In genomic region chr1:171740987-171741871, GRCh38 we compare ENCODE assay signal across 8 cellular contexts. TPM values are rescaled to one million over a fixed set of nuclear protein-coding genes. Genes with fewer than 3 reads are reported as not detected.
DNase-seq lines count a peak whose midpoint lies in the region; ATAC-seq, FAIRE-seq and TF ChIP-seq lines count a peak whose summit lies in the region.

No MANE protein-coding gene starts in this region.

- peaks cover 11% of the 10 kb centered on the region for H3K36me3 Mint-ChIP-seq in activated naive CD4-positive, alpha-beta T cell treated with anti-CD3 and anti-CD28 coated beads for 36 hours (ENCODE audit: low read depth)

- H3K27me3 Mint-ChIP-seq in activated naive CD4-positive, alpha-beta T cell treated with anti-CD3 and anti-CD28 coated beads for 36 hours (ENCODE audit: low read depth): no peaks in the 10 kb centered on the region

- CTCF ChIA-PET in activated naive CD4-positive, alpha-beta T cell treated with anti-CD3 and anti-CD28 coated beads for 36 hours (lab: Charles Lee): interaction anchor here (0.7 to 1.6 kb wide), 4 partner anchors 44 to 99 kb away, joined by 3 to 6 read pairs (median 5); no protein-coding TSS in a partner anchor

- H3K27ac ChIP-seq in vagina: peak overlapping the region; percentile 97

- TF ChIP-seq CTCF in omental fat pad (IDR thresholded peaks at IDR 0.05): peak in 1 of 3 donors; percentile 5
- no peak for TF ChIP-seq CTCF in vagina (IDR thresholded peaks at IDR 0.05)

- peak overlapping the region; percentile 96 for H3K4me3 Mint-ChIP-seq in activated naive CD4-positive, alpha-beta T cell treated with anti-CD3 and anti-CD28 coated beads for 36 hours

- H3K9me3 ChIP-seq in vagina: no peaks in the 10 kb centered on the region

- peaks cover 0 to 19% of the 10 kb centered on the region in 2 donors for H3K36me3 ChIP-seq in vagina

- peak overlapping the region; percentile 99 for H3K27ac Mint-ChIP-seq in activated naive CD4-positive, alpha-beta T cell treated with anti-CD3 and anti-CD28 coated beads for 36 hours

- H3K4me1 ChIP-seq in vagina: peaks cover 24% of the 10 kb centered on the region

- intact Hi-C loops in activated naive CD4-positive, alpha-beta T cell treated with anti-CD3 and anti-CD28 coated beads for 36 hours (cut with micrococcal nuclease): loop anchor here (1.0 to 5.0 kb wide), 8 partner anchors 86 to 1849 kb away; partner anchors contain the start of genes GORAB and SCYL3
- intact Hi-C loops in vagina (cut with DNase I): no loop called here

- no peak for TF ChIP-seq POLR2A in vagina (IDR thresholded peaks at IDR 0.05)

- H3K27me3 ChIP-seq in vagina: no peaks in the 10 kb centered on the region

- peak; percentile 89 for FAIRE-seq in GM19239 (lab: Jason Lieb, UNC)

- peaks cover 40% of the 10 kb centered on the region for H3K4me1 Mint-ChIP-seq in activated naive CD4-positive, alpha-beta T cell treated with anti-CD3 and anti-CD28 coated beads for 36 hours (ENCODE audit: low read depth)

- peak overlapping the region; percentile 71 to 98 for H3K4me3 ChIP-seq in vagina

- ATAC-seq in omental fat pad (ENCODE audit: low FRiP score): peak; percentile 51

- H3K9me3 Mint-ChIP-seq in activated naive CD4-positive, alpha-beta T cell treated with anti-CD3 and anti-CD28 coated beads for 36 hours: no peaks in the 10 kb centered on the region

- DNase-seq in AML-193 (lab: John Stamatoyannopoulos, UW) (peak; percentile 17 to 23), GM19239 (ENCODE audit: insufficient read length, low spot score) (peak; percentile 17), HT-29 (ENCODE audit: low spot score) (peak; percentile 57), RKO (ENCODE audit: low spot score) (peak; percentile 80), globus pallidus (ENCODE audit: low spot score) (peak; percentile 63), omental fat pad (ENCODE audit: low spot score) (no peak), vagina (ENCODE audit: extremely low spot score in 2 of 2) (no peak)
- peak; percentile 67 for DNase-seq in activated naive CD4-positive, alpha-beta T cell treated with anti-CD3 and anti-CD28 coated beads for 36 hours

RNA-seq across cellular contexts. Expression of gene VAMP4, which starts 0.6 kb away (rescaled TPM):
- 0.15 and 0.39 TPM in 2 replicates for total RNA-seq in HT-29 (2014; rRNA removed; shearing (Covaris generic))
- total RNA-seq in activated naive CD4-positive, alpha-beta T cell treated with anti-CD3 and anti-CD28 coated beads for 36 hours: 10 to 100 TPM; 10.5 to 10.9 TPM
- total RNA-seq in omental fat pad (10 to 100 TPM in 1 of 4 donors, 1 to 10 TPM in 3; 5.0 to 16.9 (median 7.4) TPM), vagina (8.1 TPM)

RNA-seq across cellular contexts. Expression of gene METTL13, which starts 40.2 kb away (rescaled TPM):
- 38.8 and 39.4 TPM in 2 replicates for total RNA-seq in HT-29 (2014; rRNA removed; shearing (Covaris generic))
- total RNA-seq in activated naive CD4-positive, alpha-beta T cell treated with anti-CD3 and anti-CD28 coated beads for 36 hours: 10 to 100 TPM; 39.5 to 40.9 TPM
- total RNA-seq in omental fat pad: 10 to 100 TPM; 21.3 to 29.2 (median 23.5) TPM
- 15.5 TPM for total RNA-seq in vagina

Comparison
In these comparisons a context has a peak if more than half of its experiments do, and no peak if none do; other contexts are left out.
1. DNase-seq: peak in AML-193 (2 of 2), GM19239 (single experiment), HT-29 (single experiment), RKO (single experiment), activated naive CD4-positive, alpha-beta T cell treated with anti-CD3 and anti-CD28 coated beads for 36 hours (single experiment) and globus pallidus (single experiment); none in omental fat pad (single experiment) and vagina (0 of 2).